ENCODE assay signal across 21 cellular contexts in the genomic region with DNA sequence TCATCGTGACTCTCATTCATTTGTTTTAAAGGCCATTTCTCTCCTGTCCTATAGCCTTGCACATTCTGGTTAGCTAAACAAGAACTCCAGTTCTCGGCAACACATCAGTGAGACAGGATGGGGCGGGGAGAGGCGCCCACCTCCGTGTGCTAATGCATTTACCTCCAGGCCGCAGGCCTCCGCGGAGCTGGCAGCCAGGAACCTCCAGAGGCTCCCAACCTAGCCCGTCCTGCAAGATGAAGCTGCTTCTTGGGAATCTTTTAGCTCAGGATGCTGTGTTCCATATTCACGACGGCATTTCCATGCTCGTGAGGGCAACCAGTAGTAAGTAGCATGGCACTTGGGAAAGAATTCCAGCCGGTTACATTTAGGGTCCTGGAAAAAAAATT. TPM values are rescaled to one million over a fixed set of nuclear protein-coding genes. Genes with fewer than 3 reads are reported as not detected.
"Had no signal": no experiment of that assay in that cellular context is flagged by ENCODE, and none has a peak within 500 bp of the region (broad histone marks: within the 10 kb centered on the region; RNA-seq: fewer than 3 reads in every experiment).

No MANE protein-coding gene starts in this region.

- DNase-seq: activated CD4-positive, alpha-beta T cell treated with anti-CD3 and anti-CD28 coated beads, Interleukin-2, amount 10 ng/mL, durations not matched to agents 24 days and 14 days; activated CD8-positive, alpha-beta memory T cell treated with anti-CD3 and anti-CD28 coated beads, Interleukin-2, amount 50 U/mL, for 4 hours; activated CD8-positive, alpha-beta T cell treated with anti-CD3 and anti-CD28 coated beads, Interleukin-2, amount 10 ng/mL, durations not matched to agents 7 days and 5 days; activated naive CD4-positive, alpha-beta T cell treated with anti-CD3 and anti-CD28 coated beads for 36 hours; activated T-cell treated with anti-CD3 and anti-CD28 coated beads, Interleukin-2, amount 50 U/mL, for 4 hours; colonic mucosa; erythroblast; foreskin melanocyte; kidney glomerular epithelial cell; left ventricle myocardium superior; mesenchymal stem cell; stimulated activated CD4-positive, alpha-beta T cell treated with anti-CD3 and anti-CD28 coated beads, Interleukin-15, amount 100 ng/mL, for 24 hours; stimulated activated CD4-positive, alpha-beta T cell treated with anti-CD3 and anti-CD28 coated beads, Interleukin-2, amount 100 ng/mL, for 48 hours; T1000 had no signal

- H3K4me1 Mint-ChIP-seq: activated CD4-positive, alpha-beta T cell treated with anti-CD3 and anti-CD28 coated beads, Interleukin-2, amount 10 ng/mL, durations not matched to agents 24 days and 14 days had no signal

- H3K4me1 ChIP-seq: colonic mucosa had no signal

- ATAC-seq: activated CD8-positive, alpha-beta T cell treated with anti-CD3 and anti-CD28 coated beads, Interleukin-2, amount 10 ng/mL, durations not matched to agents 7 days and 5 days; activated T-cell treated with anti-CD3 and anti-CD28 coated beads, Interleukin-2, amount 50 U/mL, for 4 hours; left ventricle myocardium superior; naive thymus-derived CD8-positive, alpha-beta T cell had no signal

- H3K4me3 ChIP-seq: colonic mucosa, right atrium auricular region, skin epidermis had no signal

- H3K27ac ChIP-seq: colonic mucosa, right atrium auricular region had no signal

- H3K4me3 Mint-ChIP-seq: activated CD4-positive, alpha-beta T cell treated with anti-CD3 and anti-CD28 coated beads, Interleukin-2, amount 10 ng/mL, durations not matched to agents 24 days and 14 days; activated CD8-positive, alpha-beta T cell treated with anti-CD3 and anti-CD28 coated beads, Interleukin-2, amount 10 ng/mL, durations not matched to agents 7 days and 5 days; activated naive CD4-positive, alpha-beta T cell treated with anti-CD3 and anti-CD28 coated beads for 36 hours; activated T-cell treated with anti-CD3 and anti-CD28 coated beads, Interleukin-2, amount 50 U/mL, for 4 hours; central memory CD8-positive, alpha-beta T cell; naive thymus-derived CD8-positive, alpha-beta T cell; stimulated activated naive CD8-positive, alpha-beta T cell treated with anti-CD3 and anti-CD28 coated beads, Interleukin-15, Interleukin-2, amounts not matched to agents 100 ng/mL and 50 ng/mL, for 24 hours had no signal

- H3K27ac Mint-ChIP-seq: activated CD4-positive, alpha-beta T cell treated with anti-CD3 and anti-CD28 coated beads, Interleukin-2, amount 10 ng/mL, durations not matched to agents 24 days and 14 days; activated CD8-positive, alpha-beta T cell treated with anti-CD3 and anti-CD28 coated beads, Interleukin-2, amount 10 ng/mL, durations not matched to agents 7 days and 5 days; activated naive CD4-positive, alpha-beta T cell treated with anti-CD3 and anti-CD28 coated beads for 36 hours; progenitor cell of endocrine pancreas; stimulated activated naive CD8-positive, alpha-beta T cell treated with anti-CD3 and anti-CD28 coated beads, Interleukin-15, Interleukin-2, amounts not matched to agents 100 ng/mL and 50 ng/mL, for 24 hours had no signal

- H3K9me3 ChIP-seq: colonic mucosa had no signal

- H3K27me3 Mint-ChIP-seq: central memory CD8-positive, alpha-beta T cell; stimulated activated naive CD8-positive, alpha-beta T cell treated with anti-CD3 and anti-CD28 coated beads, Interleukin-15, Interleukin-2, amounts not matched to agents 100 ng/mL and 50 ng/mL, for 24 hours had no signal

- H3K27me3 ChIP-seq: colonic mucosa, right atrium auricular region had no signal

- H3K36me3 ChIP-seq: colonic mucosa had no signal

RNA-seq across cellular contexts. Expression of a gene that starts 47.9 kb away (rescaled TPM):
- total RNA-seq: activated CD8-positive, alpha-beta T cell treated with anti-CD3 and anti-CD28 coated beads, Interleukin-2, amount 10 ng/mL, durations not matched to agents 7 days and 5 days; naive thymus-derived CD8-positive, alpha-beta T cell; T-helper 1 cell treated with Interleukin-12 subunit alpha and Interleukin-12 subunit beta and Interleukin-4 antibody, amounts not matched to agents 30 ng/mL and 1 ng/mL, for 36 hours had no signal
- polyA plus RNA-seq: naive thymus-derived CD8-positive, alpha-beta T cell had no signal
